In the genomic region with DNA sequence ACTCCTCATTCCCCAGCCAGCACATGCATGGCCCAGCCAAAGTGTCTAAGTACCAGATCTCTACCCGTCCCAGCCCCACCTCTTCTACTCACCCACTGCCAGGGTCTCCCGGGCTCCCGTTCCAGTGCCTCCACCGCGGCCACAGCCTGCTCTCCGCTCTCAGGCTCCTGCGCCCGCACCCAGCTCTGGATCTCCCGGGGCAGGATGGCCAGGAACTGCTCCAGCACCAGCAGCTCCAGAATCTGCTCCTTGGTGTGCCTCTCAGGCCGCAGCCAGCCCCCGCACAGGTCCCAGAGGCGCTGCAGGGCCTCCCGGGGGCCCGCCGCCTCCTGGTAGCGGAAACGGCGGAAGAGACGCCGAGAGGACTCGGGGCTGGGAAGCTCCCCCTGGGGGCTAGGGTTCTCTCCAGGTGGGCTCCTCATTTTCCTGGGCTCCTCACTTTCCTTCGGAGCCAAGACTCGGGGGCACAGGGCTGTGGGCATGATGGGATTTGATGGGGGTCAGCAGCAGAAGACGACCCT, we compare ENCODE assay signal across 11 cellular contexts.
"Had no signal": no experiment of that assay in that cellular context is flagged by ENCODE, and none has a peak within 500 bp of the region (broad histone marks: within the 10 kb centered on the region; RNA-seq: fewer than 3 reads in every experiment).

No MANE protein-coding gene starts in this region.

- H3K9me3 ChIP-seq: esophagus muscularis mucosa, left ventricle myocardium inferior, pancreas, thoracic aorta had no signal

- ATAC-seq: pancreas had no signal

- H3K27ac ChIP-seq: cardiac muscle cell, esophagus muscularis mucosa, left ventricle myocardium inferior, pancreas, thoracic aorta had no signal

- DNase-seq: activated CD4-positive, CD25-positive, alpha-beta regulatory T cell treated with anti-CD3 and anti-CD28 coated beads, Interleukin-2, amount 50 U/mL, for 72 hours; activated naive CD4-positive, alpha-beta T cell treated with anti-CD3 and anti-CD28 coated beads for 36 hours; hippocampal formation; left ventricle myocardium inferior; stimulated activated CD4-positive, alpha-beta T cell treated with anti-CD3 and anti-CD28 coated beads, Interleukin-12 subunit alpha, Interleukin-12 subunit beta, amount 100 ng/mL, for 4 hours; stimulated activated CD4-positive, alpha-beta T cell treated with anti-CD3 and anti-CD28 coated beads, Interleukin-2, amount 100 ng/mL, for 24 hours had no signal

- H3K27ac Mint-ChIP-seq: activated naive CD4-positive, alpha-beta T cell treated with anti-CD3 and anti-CD28 coated beads for 36 hours; activated T-helper 2 cell treated with anti-CD3 and anti-CD28 coated beads, Interferon-gamma antibody, Interleukin-2, Interleukin-4, amounts not matched to agents 10 μg/mL and 5 μg/mL and 100 μg/mL, durations not matched to agents 14 hours and 24 hours and 36 hours had no signal

- H3K9me3 Mint-ChIP-seq: activated naive CD4-positive, alpha-beta T cell treated with anti-CD3 and anti-CD28 coated beads for 36 hours; activated T-helper 2 cell treated with anti-CD3 and anti-CD28 coated beads, Interferon-gamma antibody, Interleukin-2, Interleukin-4, amounts not matched to agents 10 μg/mL and 5 μg/mL and 100 μg/mL, durations not matched to agents 14 hours and 24 hours and 36 hours had no signal
